ENCODE assay signal across 33 cellular contexts in the genomic region with DNA sequence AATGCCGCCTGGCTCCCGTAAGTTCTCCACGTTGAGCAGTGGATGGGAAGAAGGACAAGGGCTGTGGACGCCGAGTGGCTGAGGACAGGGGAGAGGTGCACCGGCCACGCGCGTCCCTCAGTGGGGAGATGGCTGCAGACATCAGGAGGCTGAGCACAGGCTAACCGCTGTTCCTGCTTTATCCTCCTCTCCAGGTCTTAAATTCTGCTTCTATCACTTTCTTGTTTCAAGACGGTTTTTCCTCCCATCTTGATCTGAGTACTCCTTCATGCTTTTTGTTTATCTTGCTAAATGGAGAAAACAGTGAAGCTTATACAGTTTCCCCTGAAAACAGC. TPM values are rescaled to one million over a fixed set of nuclear protein-coding genes. Genes with fewer than 3 reads are reported as not detected.
"Had no signal": no experiment of that assay in that cellular context is flagged by ENCODE, and none has a peak within 500 bp of the region (broad histone marks: within the 10 kb centered on the region; RNA-seq: fewer than 3 reads in every experiment).

No MANE protein-coding gene starts in this region.

- H3K4me1 ChIP-seq: parathyroid adenoma, right lobe of liver had no signal

- H3K9ac ChIP-seq: neural progenitor cell, parathyroid adenoma had no signal

- H3K4me3 Mint-ChIP-seq: nephron progenitor cell; neural progenitor cell; stimulated activated naive B cell treated with anti-CD40 and anti-IgM and Interleukin-4, amounts not matched to agents 10 μg/mL and 1 μg/mL and 100 μg/mL, for 72 hours had no signal

- H3K36me3 ChIP-seq: left ventricle myocardium inferior, neural progenitor cell, neutrophil, right atrium auricular region, right lobe of liver, stomach, thyroid gland, transverse colon, upper lobe of left lung, vagina had no signal

- ATAC-seq: mucosa of descending colon; naive thymus-derived CD4-positive, alpha-beta T cell; right lobe of liver; stimulated activated naive B cell treated with anti-CD40 and anti-IgM and Interleukin-4, amounts not matched to agents 10 μg/mL and 1 μg/mL and 100 μg/mL, for 72 hours; stimulated activated naive CD8-positive, alpha-beta T cell treated with anti-CD3 and anti-CD28 coated beads, Interleukin-15, Interleukin-2, amounts not matched to agents 100 U/mL and 50 U/mL, for 24 hours had no signal

- H3K27ac Mint-ChIP-seq: nephron progenitor cell; neural progenitor cell; stimulated activated naive B cell treated with anti-CD40 and anti-IgM and Interleukin-4, amounts not matched to agents 10 μg/mL and 1 μg/mL and 100 μg/mL, for 72 hours had no signal

- DNase-seq: hippocampal formation; kidney; left ventricle myocardium inferior; mesendoderm; midbrain; mucosa of descending colon; naive thymus-derived CD4-positive, alpha-beta T cell; nephron progenitor cell; occipital lobe; stimulated activated CD4-positive, alpha-beta T cell treated with anti-CD3 and anti-CD28 coated beads, Interleukin-15, amount 100 ng/mL, for 24 hours; stimulated activated CD4-positive, alpha-beta T cell treated with anti-CD3 and anti-CD28 coated beads, Interleukin-2, amount 100 ng/mL, for 24 hours; stimulated activated CD4-positive, alpha-beta T cell treated with anti-CD3 and anti-CD28 coated beads, Interleukin-4, amount 100 ng/mL, for 1 hour; stimulated activated naive B cell treated with anti-CD40 and anti-IgM and Interleukin-4, amounts not matched to agents 10 μg/mL and 1 μg/mL and 100 μg/mL, for 72 hours; stimulated activated naive CD8-positive, alpha-beta T cell treated with anti-CD3 and anti-CD28 coated beads, Interleukin-15, Interleukin-2, amounts not matched to agents 100 U/mL and 50 U/mL, for 24 hours; stomach; testis; thyroid gland; transverse colon; upper lobe of left lung had no signal

- H3K4me3 ChIP-seq: left ventricle myocardium inferior, lung, mucosa of descending colon, neural progenitor cell, right atrium auricular region, right lobe of liver, smooth muscle cell, stomach, testis, thyroid gland, transverse colon, upper lobe of left lung, vagina had no signal

- H3K9me3 ChIP-seq: mucosa of descending colon, neutrophil, right lobe of liver, testis, thyroid gland, transverse colon, vagina had no signal

- H3K27ac ChIP-seq: left ventricle myocardium inferior, neural progenitor cell, neutrophil, parathyroid adenoma, right atrium auricular region, right lobe of liver, stomach, testis, thyroid gland, transverse colon, upper lobe of left lung, vagina had no signal

- H3K27me3 ChIP-seq: testis had no signal

RNA-seq across cellular contexts. Expression of a gene that starts 42.1 kb away (rescaled TPM):
- total RNA-seq: left ventricle myocardium inferior; lower leg skin; myocyte; naive thymus-derived CD4-positive, alpha-beta T cell; occipital lobe; osteocyte; pulmonary artery endothelial cell; renal cortical epithelial cell; right atrium auricular region; smooth muscle cell; thyroid gland; urinary bladder; vagina had no signal
- polyA plus RNA-seq: lung; naive thymus-derived CD4-positive, alpha-beta T cell; smooth muscle cell; urinary bladder had no signal
